Comparison of ENCODE assay signal across 39 cellular contexts in genomic region chr1:26197813-26198212, GRCh38. TPM values are rescaled to one million over a fixed set of nuclear protein-coding genes. Genes with fewer than 3 reads are reported as not detected.
"Had no signal": no experiment of that assay in that cellular context is flagged by ENCODE, and none has a peak within 500 bp of the region (broad histone marks: within the 10 kb centered on the region; RNA-seq: fewer than 3 reads in every experiment).

No MANE protein-coding gene starts in this region.

- DNase-seq: Karpas-422, Kasumi-1, MG63, MM.1S, MV-4-11, NCI-H1048, NCI-H1092, NCI-H1092 treated with DMSO at 0.1 percent for 48 hours, NCI-H1105, NCI-H1105 treated with DMSO at 0.1 percent for 48 hours, NCI-H1417, NCI-H1417 treated with DMSO at 0.1 percent for 48 hours, NCI-H1436, NCI-H1436 treated with DMSO at 0.1 percent for 48 hours, NCI-H146, NCI-H1694, NCI-H1694 treated with DMSO at 0.1 percent for 48 hours, NCI-H187, NCI-H187 treated with DMSO at 0.1 percent for 48 hours, NCI-H1930, NCI-H2029, NCI-H2029 treated with DMSO at 0.1 percent for 48 hours, NCI-H2081, NCI-H2081 treated with DMSO at 0.1 percent for 48 hours, NCI-H2107, NCI-H2171, NCI-H2171 treated with DMSO at 0.1 percent for 48 hours, NCI-H2227 treated with DMSO at 0.1 percent for 48 hours, NCI-H226, NCI-H345, NCI-H446, NCI-H446 treated with DMSO at 0.1 percent for 48 hours, NCI-H510A, NCI-H510A treated with DMSO at 0.1 percent for 48 hours, NCI-H524 had no signal

- H3K27me3 ChIP-seq: MG63 had no signal

- H3K36me3 ChIP-seq: MG63 had no signal

- H3K9me3 ChIP-seq: MG63 had no signal

- H3K4me3 ChIP-seq: MG63 had no signal

RNA-seq across cellular contexts. Expression of gene CATSPER4, which starts 7.4 kb away (rescaled TPM):
- total RNA-seq: LHCN-M2, M059J, MCF 10A, NCI-H460 had no signal

RNA-seq across cellular contexts. Expression of gene ZNF593OS, which starts 26.2 kb away (rescaled TPM):
- total RNA-seq: LHCN-M2, M059J, MCF 10A, NCI-H460 had no signal

RNA-seq across cellular contexts. Expression of gene C1orf232, which starts 29.1 kb away (rescaled TPM):
- total RNA-seq: LHCN-M2, M059J, MCF 10A, NCI-H460 had no signal
